In genomic region chr5:133927616-133928180, GRCh38 we compare ENCODE assay signal across 7 cellular contexts.
"Had no signal": no experiment of that assay in that cellular context is flagged by ENCODE, and none has a peak within 500 bp of the region (broad histone marks: within the 10 kb centered on the region; RNA-seq: fewer than 3 reads in every experiment).

No MANE protein-coding gene starts in this region.

- H3K4me3 Mint-ChIP-seq: activated naive CD4-positive, alpha-beta T cell treated with anti-CD3 and anti-CD28 coated beads, Interleukin-2, amount 10 ng/mL, durations not matched to agents 7 days and 5 days; endodermal cell had no signal

- DNase-seq: activated CD4-positive, alpha-beta T cell treated with anti-CD3 and anti-CD28 coated beads, Interleukin-2, amount 50 U/mL, for 48 hours; activated naive CD4-positive, alpha-beta T cell treated with anti-CD3 and anti-CD28 coated beads, Interleukin-2, amount 10 ng/mL, durations not matched to agents 7 days and 5 days; endodermal cell; hippocampal formation; substantia nigra; T-helper 1 cell; WERI-Rb-1 had no signal

- H3K27ac Mint-ChIP-seq: activated naive CD4-positive, alpha-beta T cell treated with anti-CD3 and anti-CD28 coated beads, Interleukin-2, amount 10 ng/mL, durations not matched to agents 7 days and 5 days; endodermal cell had no signal

- H3K36me3 Mint-ChIP-seq: activated naive CD4-positive, alpha-beta T cell treated with anti-CD3 and anti-CD28 coated beads, Interleukin-2, amount 10 ng/mL, durations not matched to agents 7 days and 5 days had no signal

- H3K9me3 Mint-ChIP-seq: activated naive CD4-positive, alpha-beta T cell treated with anti-CD3 and anti-CD28 coated beads, Interleukin-2, amount 10 ng/mL, durations not matched to agents 7 days and 5 days; endodermal cell had no signal
